Comparison of ENCODE assay signal across 17 cellular contexts in genomic region chr1:247216246-247216645, GRCh38. TPM values are rescaled to one million over a fixed set of nuclear protein-coding genes. Genes with fewer than 3 reads are reported as not detected.
DNase-seq lines count a peak whose midpoint lies in the region; TF ChIP-seq lines count a peak whose summit lies in the region.
"Had no signal": no experiment of that assay in that cellular context is flagged by ENCODE, and none has a peak within 500 bp of the region (broad histone marks: within the 10 kb centered on the region; RNA-seq: fewer than 3 reads in every experiment).

No MANE protein-coding gene starts in this region.

- no peak overlapping the region for H2AK5ac ChIP-seq in neuronal stem cell (ENCODE audit: low read depth, low read length)

- H3K9ac ChIP-seq in KMS-11 (peak overlapping the region; percentile 12; the same call in 1 of the 2 replicates), adipocyte (ENCODE audit: low read length) (no peak overlapping the region), neuronal stem cell (ENCODE audit: low read depth, low read length, poor library complexity) (no peak overlapping the region)
- H3K9ac ChIP-seq: GM23248 had no signal

- no peaks in the 10 kb centered on the region for H3K79me1 ChIP-seq in neuronal stem cell (ENCODE audit: low read depth, low read length)

- no peaks in the 10 kb centered on the region for H3K36me3 ChIP-seq in KMS-11 (ENCODE audit: insufficient read depth)
- H3K36me3 ChIP-seq in adipocyte (ENCODE audit: control insufficient read depth, insufficient read depth, low read length, severe bottlenecking), result no peaks in the 10 kb centered on the region
- no peaks in the 10 kb centered on the region for H3K36me3 ChIP-seq in neuronal stem cell (replicated peaks in 1 of 2; ENCODE audit: control insufficient read depth in 2 of 2, insufficient read depth in 2 of 2, low read length in 2 of 2)

- no peak overlapping the region for H3K14ac ChIP-seq in neuronal stem cell (ENCODE audit: low read length)

- no peak overlapping the region for H3K23ac ChIP-seq in neuronal stem cell (ENCODE audit: low read depth, low read length, poor library complexity)

- no peak overlapping the region for H4K91ac ChIP-seq in neuronal stem cell (ENCODE audit: low read depth, low read length, poor library complexity)

- H3K27me3 ChIP-seq in KMS-11 (ENCODE audit: insufficient read depth, low read depth) (no peaks in the 10 kb centered on the region), adipocyte (replicated peaks; ENCODE audit: control insufficient read depth, insufficient read depth, low read length) (no peaks in the 10 kb centered on the region), neuronal stem cell (ENCODE audit: control insufficient read depth in 3 of 3, insufficient read depth in 3 of 3, low read depth in 1 of 3, low read length in 3 of 3) (peaks cover 0 to 14% (median 0%) of the 10 kb centered on the region in 3 experiments)

- no peaks in the 10 kb centered on the region for H3K79me2 ChIP-seq in KMS-11 (ENCODE audit: insufficient read depth, low read depth)

- H2BK5ac ChIP-seq in neuronal stem cell (ENCODE audit: low read length), result no peak overlapping the region

- peak; percentile 62 for DNase-seq in GM12865 (ENCODE audit: low read depth)
- DNase-seq in adipocyte (ENCODE audit: low read depth), result peak; percentile 2
- DNase-seq in neuronal stem cell (ENCODE audit: low spot score), result no peak
- DNase-seq in NCI-H1930 (lab: John Stamatoyannopoulos, UW), result no peak
- DNase-seq in stimulated activated naive CD4-positive, alpha-beta T cell treated with Interleukin-2 at 50 U/mL for 16 hours (lab: John Stamatoyannopoulos, UW), result no peak
- DNase-seq in G401 (ENCODE audit: low spot score), result no peak
- DNase-seq: GF-D8, GM23248, NCI-H1048, NCI-H146, NCI-H2081 treated with DMSO at 0.1 percent for 48 hours, NCI-H2227 treated with DMSO at 0.1 percent for 48 hours, NCI-H524, OCI-M1, SIG-M5 had no signal

- no peaks in the 10 kb centered on the region for H4K20me1 ChIP-seq in KMS-11 (ENCODE audit: insufficient read depth)

- no peak overlapping the region for H2BK15ac ChIP-seq in neuronal stem cell (ENCODE audit: low read length)

- TF ChIP-seq CTCF in GM12865 (IDR thresholded peaks at IDR 0.05; ENCODE audit: insufficient read depth, low read depth, low read length, missing control alignments) (no peak), KMS-11 (conservative IDR thresholded peaks at IDR 0.05; ENCODE audit: low read depth, low read length) (no peak)

- H3K4me3 ChIP-seq in GM12865 (ENCODE audit: low read depth, low read length) (no peak overlapping the region), KMS-11 (IDR thresholded peaks at IDR 0.05; ENCODE audit: insufficient read depth, low read depth, low read length) (peak overlapping the region; percentile 81), adipocyte (ENCODE audit: low read length) (no peak overlapping the region), neuronal stem cell (ENCODE audit: low read length in 2 of 2) (no peak overlapping the region)
- H3K4me3 ChIP-seq: GM23248 had no signal

- in situ Hi-C loops in G401 (cut with HindIII; ENCODE audit: low sequenced_read_pairs), result no loop called here

- no peak overlapping the region for H4K8ac ChIP-seq in neuronal stem cell (ENCODE audit: low read depth, low read length)

- H3K27ac ChIP-seq in KMS-11, result peak overlapping the region; percentile 80
- H3K27ac ChIP-seq in neuronal stem cell (replicated peaks; ENCODE audit: low read length), result no peak overlapping the region
- H3K27ac ChIP-seq: GM23248 had no signal

- WGBS in neuronal stem cell (ENCODE audit: extremely low coverage in 2 of 2, insufficient read length in 2 of 2, insufficient replicate concordance in 1 of 2), 2 donors, result no CpG with 5 or more reads among the region's 3 CpGs

- peaks cover 65% of the 10 kb centered on the region for H3K4me1 ChIP-seq in KMS-11 (ENCODE audit: low read depth, poor library complexity, severe bottlenecking)
- H3K4me1 ChIP-seq in adipocyte (ENCODE audit: control insufficient read depth, insufficient read depth, low read length), result no peaks in the 10 kb centered on the region
- peaks cover 0 to 5% of the 10 kb centered on the region in 2 donors for H3K4me1 ChIP-seq in neuronal stem cell (ENCODE audit: control insufficient read depth in 2 of 2, insufficient read depth in 1 of 2, low read depth in 1 of 2, low read length in 2 of 2)

- peak overlapping the region; percentile 86 for H3K4me2 ChIP-seq in KMS-11
- no peak overlapping the region for H3K4me2 ChIP-seq in neuronal stem cell (ENCODE audit: insufficient read depth, low read length, poor library complexity, severe bottlenecking)

- H3K18ac ChIP-seq in neuronal stem cell (ENCODE audit: low read length), result no peak overlapping the region

- H3K9me3 ChIP-seq in adipocyte (ENCODE audit: control insufficient read depth, low read length) (no peaks in the 10 kb centered on the region), neuronal stem cell (replicated peaks in 1 of 2; ENCODE audit: control insufficient read depth in 2 of 2, insufficient read depth in 1 of 2, low read depth in 1 of 2, low read length in 2 of 2) (no peaks in the 10 kb centered on the region)

- peak overlapping the region; percentile 2; the same call in 1 of the 2 replicates for H2AFZ ChIP-seq in KMS-11 (ENCODE audit: low read depth)
- peak overlapping the region; percentile 1 for H2AFZ ChIP-seq in neuronal stem cell (ENCODE audit: low read length)
- H2AFZ ChIP-seq: GM23248 had no signal

- H3K4ac ChIP-seq in neuronal stem cell (ENCODE audit: low read length), result no peak overlapping the region

- no peak overlapping the region for H2BK12ac ChIP-seq in neuronal stem cell (ENCODE audit: low read length)

- no peak overlapping the region for H2BK120ac ChIP-seq in neuronal stem cell (ENCODE audit: low read depth, low read length)

RNA-seq across cellular contexts. Expression of gene VN1R5, which starts 39.6 kb away (rescaled TPM):
- polyA plus RNA-seq in neuronal stem cell (2013, experiment 1 of 2), result not detected
- polyA plus RNA-seq in neuronal stem cell (2013, experiment 2 of 2), result not detected
- not detected in 2 replicates for total RNA-seq in G401 (2014; rRNA removed; shearing (Covaris generic))
- total RNA-seq: GM23248, RPMI7951 had no signal
- polyA plus RNA-seq: GM23248 had no signal

RNA-seq across cellular contexts. Expression of gene ZNF124, which starts 44.4 kb away (rescaled TPM):
- polyA plus RNA-seq in neuronal stem cell (2013, experiment 1 of 2), result 6.6 TPM
- polyA plus RNA-seq in neuronal stem cell (2013, experiment 2 of 2), result 6.0 TPM
- total RNA-seq in G401 (2014; rRNA removed; shearing (Covaris generic)), result 94.0 and 100 TPM in 2 replicates

Comparison
In these comparisons a context has a peak if more than half of its experiments do, and no peak if none do; other contexts are left out.
1. DNase-seq: peak in GM12865 (single experiment) and adipocyte (single experiment); none in neuronal stem cell (single experiment), NCI-H1930 (0 of 2), stimulated activated naive CD4-positive, alpha-beta T cell treated with Interleukin-2 at 50 U/mL for 16 hours (single experiment) and G401 (single experiment).